Comparison of ENCODE assay signal across 2 cellular contexts in the genomic region with DNA sequence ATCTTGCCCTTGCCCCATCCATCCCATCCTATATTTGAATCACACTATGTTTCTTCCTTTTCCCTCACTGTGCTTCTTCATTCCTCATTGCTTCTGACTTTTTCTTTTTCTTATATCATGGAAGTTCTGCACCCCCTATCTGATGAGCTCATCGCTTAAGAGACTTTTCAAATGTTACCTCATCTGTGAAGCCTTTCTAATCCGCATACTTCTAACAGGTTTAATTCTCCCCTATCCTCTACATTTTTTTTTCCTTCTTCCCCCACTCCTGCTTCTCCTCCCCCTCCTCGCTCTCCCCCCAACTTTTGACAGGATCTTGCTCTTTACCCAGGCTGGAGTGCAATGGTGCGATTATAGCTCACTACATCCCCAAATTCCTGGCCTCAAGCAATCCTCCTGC.
TF ChIP-seq lines count a peak whose summit lies in the region.

No MANE protein-coding gene starts in this region.

TF ChIP-seq in HepG2, 621 proteins besides CTCF, POLR2A, EP300 and RAD21:
- TF ChIP-seq ZNF34 (CRISPR knock-in tag; IDR thresholded peaks at IDR 0.05; ENCODE audit: borderline replicate concordance), result no peak
- TF ChIP-seq ATF7 (IDR thresholded peaks at IDR 0.05), result peak; percentile 75
- no peak for TF ChIP-seq ATF7 (CRISPR knock-in tag; IDR thresholded peaks at IDR 0.05)
- no peak for TF ChIP-seq REPIN1 (CRISPR knock-in tag; IDR thresholded peaks at IDR 0.05; ENCODE audit: borderline replicate concordance, low read depth)
- no peak for TF ChIP-seq NFKB2 (CRISPR knock-in tag; IDR thresholded peaks at IDR 0.05; ENCODE audit: borderline replicate concordance)
- TF ChIP-seq HOXD1 (CRISPR knock-in tag; IDR thresholded peaks at IDR 0.05), result no peak
- TF ChIP-seq ZNF7 (CRISPR knock-in tag; IDR thresholded peaks at IDR 0.05), result no peak

TF ChIP-seq in K562, 482 proteins besides CTCF, POLR2A, EP300 and RAD21:
- TF ChIP-seq TSC22D4 (tag; IDR thresholded peaks at IDR 0.05) (no peak), SMAD4 (CRISPR knock-in tag; conservative IDR thresholded peaks at IDR 0.05) (no peak), ATF1 (CRISPR knock-in tag; IDR thresholded peaks at IDR 0.05) (no peak), ATF1 (tag; IDR thresholded peaks at IDR 0.05) (no peak), TAF7 (tag; IDR thresholded peaks at IDR 0.05) (no peak), DIDO1 (tag; IDR thresholded peaks at IDR 0.05; ENCODE audit: low read depth) (no peak), RFX7 (CRISPR knock-in tag; IDR thresholded peaks at IDR 0.05) (no peak)
- TF ChIP-seq, protein P1, sequence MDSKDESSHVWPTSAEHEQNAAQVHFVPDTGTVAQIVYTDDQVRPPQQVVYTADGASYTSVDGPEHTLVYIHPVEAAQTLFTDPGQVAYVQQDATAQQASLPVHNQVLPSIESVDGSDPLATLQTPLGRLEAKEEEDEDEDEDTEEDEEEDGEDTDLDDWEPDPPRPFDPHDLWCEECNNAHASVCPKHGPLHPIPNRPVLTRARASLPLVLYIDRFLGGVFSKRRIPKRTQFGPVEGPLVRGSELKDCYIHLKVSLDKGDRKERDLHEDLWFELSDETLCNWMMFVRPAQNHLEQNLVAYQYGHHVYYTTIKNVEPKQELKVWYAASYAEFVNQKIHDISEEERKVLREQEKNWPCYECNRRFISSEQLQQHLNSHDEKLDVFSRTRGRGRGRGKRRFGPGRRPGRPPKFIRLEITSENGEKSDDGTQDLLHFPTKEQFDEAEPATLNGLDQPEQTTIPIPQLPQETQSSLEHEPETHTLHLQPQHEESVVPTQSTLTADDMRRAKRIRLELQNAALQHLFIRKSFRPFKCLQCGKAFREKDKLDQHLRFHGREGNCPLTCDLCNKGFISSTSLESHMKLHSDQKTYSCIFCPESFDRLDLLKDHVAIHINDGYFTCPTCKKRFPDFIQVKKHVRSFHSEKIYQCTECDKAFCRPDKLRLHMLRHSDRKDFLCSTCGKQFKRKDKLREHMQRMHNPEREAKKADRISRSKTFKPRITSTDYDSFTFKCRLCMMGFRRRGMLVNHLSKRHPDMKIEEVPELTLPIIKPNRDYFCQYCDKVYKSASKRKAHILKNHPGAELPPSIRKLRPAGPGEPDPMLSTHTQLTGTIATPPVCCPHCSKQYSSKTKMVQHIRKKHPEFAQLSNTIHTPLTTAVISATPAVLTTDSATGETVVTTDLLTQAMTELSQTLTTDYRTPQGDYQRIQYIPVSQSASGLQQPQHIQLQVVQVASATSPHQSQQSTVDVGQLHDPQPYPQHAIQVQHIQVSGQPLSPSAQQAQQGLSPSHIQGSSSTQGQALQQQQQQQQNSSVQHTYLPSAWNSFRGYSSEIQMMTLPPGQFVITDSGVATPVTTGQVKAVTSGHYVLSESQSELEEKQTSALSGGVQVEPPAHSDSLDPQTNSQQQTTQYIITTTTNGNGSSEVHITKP (IDR thresholded peaks at IDR 0.05; ENCODE audit: partially characterized antibody), result no peak
- TF ChIP-seq, protein P2, sequence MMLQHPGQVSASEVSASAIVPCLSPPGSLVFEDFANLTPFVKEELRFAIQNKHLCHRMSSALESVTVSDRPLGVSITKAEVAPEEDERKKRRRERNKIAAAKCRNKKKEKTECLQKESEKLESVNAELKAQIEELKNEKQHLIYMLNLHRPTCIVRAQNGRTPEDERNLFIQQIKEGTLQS (IDR thresholded peaks at IDR 0.05), result peak; percentile 29; the same call in 1 of the 2 replicates
- TF ChIP-seq, protein P2 (CRISPR knock-in tag; conservative IDR thresholded peaks at IDR 0.05), result no peak
